Comparison of ENCODE assay signal across 13 cellular contexts in genomic region chr10:22723783-22724182, GRCh38. TPM values are rescaled to one million over a fixed set of nuclear protein-coding genes. Genes with fewer than 3 reads are reported as not detected.
DNase-seq lines count a peak whose midpoint lies in the region; ATAC-seq and TF ChIP-seq lines count a peak whose summit lies in the region.
"Had no signal": no experiment of that assay in that cellular context is flagged by ENCODE, and none has a peak within 500 bp of the region (broad histone marks: within the 10 kb centered on the region; RNA-seq: fewer than 3 reads in every experiment).

No MANE protein-coding gene starts in this region.

- in situ Hi-C loops in GM13977 (cut with MboI; ENCODE audit: low pct_unique_long_range_greater_than_20kb, low sequenced_read_pairs, unreplicated experiment): no loop called here

- ATAC-seq in GM19438 (IDR thresholded peaks at IDR 0.05; ENCODE audit: low read depth, unreplicated experiment) (peak; percentile 50), HG02884 (IDR thresholded peaks at IDR 0.05; ENCODE audit: unreplicated experiment) (peak; percentile 50), HG03571 (IDR thresholded peaks at IDR 0.05; ENCODE audit: unreplicated experiment) (peak; percentile 42), body of pancreas (no peak)

- peak; percentile 54 for DNase-seq in GM13977 (ENCODE audit: low spot score)
- no peak for DNase-seq in body of pancreas
- DNase-seq in amniotic stem cell (lab: John Stamatoyannopoulos, UW): no peak
- no peak for DNase-seq in activated CD4-positive, alpha-beta T cell treated with anti-CD3 and anti-CD28 coated beads, Interleukin-2, amount 10 ng/mL, durations not matched to agents 24 days and 14 days
- DNase-seq in MV-4-11 (lab: John Stamatoyannopoulos, UW): no peak
- DNase-seq: CD4-positive, alpha-beta memory T cell; hypothalamus; SHP77 treated with DMSO at 0.1 percent for 48 hours; sigmoid colon had no signal

- TF ChIP-seq CTCF in GM13977 (IDR thresholded peaks at IDR 0.05; ENCODE audit: extremely low read depth, insufficient read depth, missing control alignments) (no peak), body of pancreas (IDR thresholded peaks at IDR 0.05) (no peak)

- H3K36me3 ChIP-seq in body of pancreas (replicated peaks in 1 of 2; ENCODE audit: insufficient read depth in 1 of 2, low read depth in 2 of 2): no peaks in the 10 kb centered on the region
- H3K36me3 ChIP-seq: sigmoid colon had no signal

- intact Hi-C loops in body of pancreas (cut with DNase I): no loop called here
- intact Hi-C loops in activated CD4-positive, alpha-beta T cell treated with anti-CD3 and anti-CD28 coated beads, Interleukin-2, amount 10 ng/mL, durations not matched to agents 24 days and 14 days (cut with micrococcal nuclease): no loop called here

- no peak for TF ChIP-seq POLR2A in body of pancreas (IDR thresholded peaks at IDR 0.05)

- peaks cover 9% of the 10 kb centered on the region for H3K27me3 Mint-ChIP-seq in activated CD4-positive, alpha-beta T cell treated with anti-CD3 and anti-CD28 coated beads, Interleukin-2, amount 10 ng/mL, durations not matched to agents 24 days and 14 days
- H3K27me3 Mint-ChIP-seq: activated naive CD4-positive, alpha-beta T cell treated with anti-CD3 and anti-CD28 coated beads, Interleukin-2, amount 50 U/mL, for 24 hours; CD4-positive, alpha-beta memory T cell had no signal

- no peaks in the 10 kb centered on the region for H3K36me3 Mint-ChIP-seq in activated CD4-positive, alpha-beta T cell treated with anti-CD3 and anti-CD28 coated beads, Interleukin-2, amount 10 ng/mL, durations not matched to agents 24 days and 14 days (ENCODE audit: low read depth)
- H3K36me3 Mint-ChIP-seq: activated naive CD4-positive, alpha-beta T cell treated with anti-CD3 and anti-CD28 coated beads, Interleukin-2, amount 50 U/mL, for 24 hours; CD4-positive, alpha-beta memory T cell had no signal

- no peaks in the 10 kb centered on the region for H3K9me3 ChIP-seq in body of pancreas
- H3K9me3 ChIP-seq: sigmoid colon had no signal

- H3K27ac Mint-ChIP-seq in activated CD4-positive, alpha-beta T cell treated with anti-CD3 and anti-CD28 coated beads, Interleukin-2, amount 10 ng/mL, durations not matched to agents 24 days and 14 days: no peak overlapping the region
- H3K27ac Mint-ChIP-seq: activated naive CD4-positive, alpha-beta T cell treated with anti-CD3 and anti-CD28 coated beads, Interleukin-2, amount 50 U/mL, for 24 hours had no signal

- no peaks in the 10 kb centered on the region for H3K27me3 ChIP-seq in body of pancreas
- H3K27me3 ChIP-seq: sigmoid colon had no signal

- H3K4me3 ChIP-seq in body of pancreas: no peak overlapping the region
- H3K4me3 ChIP-seq: sigmoid colon had no signal

- WGBS in body of pancreas, 2 donors: 80% methylated on average over 6 of the region's 6 CpGs

- no peak overlapping the region for H3K27ac ChIP-seq in body of pancreas
- H3K27ac ChIP-seq: sigmoid colon had no signal

- no peaks in the 10 kb centered on the region for H3K9me3 Mint-ChIP-seq in activated CD4-positive, alpha-beta T cell treated with anti-CD3 and anti-CD28 coated beads, Interleukin-2, amount 10 ng/mL, durations not matched to agents 24 days and 14 days
- H3K9me3 Mint-ChIP-seq: activated naive CD4-positive, alpha-beta T cell treated with anti-CD3 and anti-CD28 coated beads, Interleukin-2, amount 50 U/mL, for 24 hours; CD4-positive, alpha-beta memory T cell had no signal

- no peak overlapping the region for H3K4me3 Mint-ChIP-seq in activated CD4-positive, alpha-beta T cell treated with anti-CD3 and anti-CD28 coated beads, Interleukin-2, amount 10 ng/mL, durations not matched to agents 24 days and 14 days
- H3K4me3 Mint-ChIP-seq: activated naive CD4-positive, alpha-beta T cell treated with anti-CD3 and anti-CD28 coated beads, Interleukin-2, amount 50 U/mL, for 24 hours; CD4-positive, alpha-beta memory T cell had no signal

- H3K4me1 ChIP-seq in body of pancreas: no peaks in the 10 kb centered on the region
- H3K4me1 ChIP-seq: sigmoid colon had no signal

- H3K4me1 Mint-ChIP-seq in activated CD4-positive, alpha-beta T cell treated with anti-CD3 and anti-CD28 coated beads, Interleukin-2, amount 10 ng/mL, durations not matched to agents 24 days and 14 days: peaks cover 12% of the 10 kb centered on the region

RNA-seq across cellular contexts. Expression of gene PIP4K2A, which starts 9.4 kb away (rescaled TPM):
- 1 to 10 TPM; 3.6 to 7.8 TPM for total RNA-seq in body of pancreas
- 94.6 and 101 TPM in 2 replicates for total RNA-seq in activated CD4-positive, alpha-beta T cell treated with anti-CD3 and anti-CD28 coated beads, Interleukin-2, amount 10 ng/mL, durations not matched to agents 24 days and 14 days

Comparison
In these comparisons a context has a peak if more than half of its experiments do, and no peak if none do; other contexts are left out.
1. RNA of gene PIP4K2A, which starts 9.4 kb away (total RNA-seq): 94.6 to 101 TPM in activated CD4-positive, alpha-beta T cell treated with anti-CD3 and anti-CD28 coated beads, Interleukin-2, amount 10 ng/mL, durations not matched to agents 24 days and 14 days; 3.6 to 7.8 TPM in body of pancreas; every median in the first group is over 10 times any median in the second.